Comparison of ENCODE assay signal across 22 cellular contexts in the genomic region with DNA sequence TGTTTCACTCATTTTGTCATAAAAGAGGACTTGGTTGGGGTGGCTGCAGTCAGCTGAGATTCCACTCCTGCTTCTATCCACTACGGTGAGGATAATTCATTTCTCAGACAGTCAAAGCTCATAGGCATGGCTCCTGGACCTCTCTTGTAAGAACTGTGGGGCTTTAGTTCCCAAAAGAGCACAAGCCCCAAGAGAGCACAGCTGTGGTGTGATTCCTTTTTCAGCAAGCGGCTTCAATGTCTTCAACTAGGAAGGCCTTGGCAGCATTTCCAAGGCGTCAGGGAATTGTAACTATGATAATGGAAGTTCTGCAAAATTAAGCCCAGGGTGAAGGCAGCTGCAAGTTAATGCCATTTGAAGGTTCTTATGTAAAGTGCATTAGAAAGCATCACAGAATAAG.
"Had no signal": no experiment of that assay in that cellular context is flagged by ENCODE, and none has a peak within 500 bp of the region (broad histone marks: within the 10 kb centered on the region; RNA-seq: fewer than 3 reads in every experiment).

No MANE protein-coding gene starts in this region.

- H3K36me3 ChIP-seq: cardiac muscle cell, heart right ventricle, lower lobe of right lung, neutrophil, pancreas, right lobe of liver, vagina had no signal

- H3K4me3 Mint-ChIP-seq: activated CD4-positive, alpha-beta T cell treated with anti-CD3 and anti-CD28 coated beads, Interleukin-2, amount 10 ng/mL, durations not matched to agents 24 days and 14 days; activated CD8-positive, alpha-beta memory T cell treated with anti-CD3 and anti-CD28 coated beads, Interleukin-2, amount 10 ng/mL, durations not matched to agents 7 days and 5 days; activated CD8-positive, alpha-beta T cell treated with anti-CD3 and anti-CD28 coated beads for 36 hours; activated naive CD4-positive, alpha-beta T cell treated with anti-CD3 and anti-CD28 coated beads, Interleukin-2, amount 10 ng/mL, durations not matched to agents 7 days and 5 days; dendritic cell treated with granulocyte-macrophage colony-stimulating factor and Interleukin-4, amounts not matched to agents 40 ng/mL and 50 ng/mL, for 4 days; naive thymus-derived CD8-positive, alpha-beta T cell; stimulated activated effector memory CD8-positive, alpha-beta T cell treated with anti-CD3 and anti-CD28 coated beads, Interleukin-12 subunit alpha, Interleukin-12 subunit beta, amount 100 ng/mL, for 72 hours; stimulated activated naive CD8-positive, alpha-beta T cell treated with anti-CD3 and anti-CD28 coated beads, Interleukin-15, amount 100 ng/mL, for 72 hours had no signal

- H3K27me3 ChIP-seq: cardiac muscle cell, heart right ventricle, neutrophil, pancreas, right lobe of liver, vagina had no signal

- H3K4me1 Mint-ChIP-seq: activated CD4-positive, alpha-beta T cell treated with anti-CD3 and anti-CD28 coated beads, Interleukin-2, amount 10 ng/mL, durations not matched to agents 24 days and 14 days; activated CD8-positive, alpha-beta memory T cell treated with anti-CD3 and anti-CD28 coated beads, Interleukin-2, amount 10 ng/mL, durations not matched to agents 7 days and 5 days; activated naive CD4-positive, alpha-beta T cell treated with anti-CD3 and anti-CD28 coated beads, Interleukin-2, amount 10 ng/mL, durations not matched to agents 7 days and 5 days; naive thymus-derived CD8-positive, alpha-beta T cell; stimulated activated effector memory CD8-positive, alpha-beta T cell treated with anti-CD3 and anti-CD28 coated beads, Interleukin-12 subunit alpha, Interleukin-12 subunit beta, amount 100 ng/mL, for 72 hours; stimulated activated naive CD8-positive, alpha-beta T cell treated with anti-CD3 and anti-CD28 coated beads, Interleukin-15, amount 100 ng/mL, for 72 hours had no signal

- H3K4me3 ChIP-seq: cardiac muscle cell, heart right ventricle, lower lobe of right lung, pancreas, right lobe of liver, skin epidermis, vagina had no signal

- H3K9me3 ChIP-seq: lower lobe of right lung, neutrophil, pancreas, right lobe of liver, vagina had no signal

- H3K27me3 Mint-ChIP-seq: activated CD4-positive, alpha-beta T cell treated with anti-CD3 and anti-CD28 coated beads, Interleukin-2, amount 10 ng/mL, durations not matched to agents 24 days and 14 days; activated CD8-positive, alpha-beta memory T cell treated with anti-CD3 and anti-CD28 coated beads, Interleukin-2, amount 10 ng/mL, durations not matched to agents 7 days and 5 days; activated CD8-positive, alpha-beta T cell treated with anti-CD3 and anti-CD28 coated beads for 36 hours; activated naive CD4-positive, alpha-beta T cell treated with anti-CD3 and anti-CD28 coated beads, Interleukin-2, amount 10 ng/mL, durations not matched to agents 7 days and 5 days; dendritic cell treated with granulocyte-macrophage colony-stimulating factor and Interleukin-4, amounts not matched to agents 40 ng/mL and 50 ng/mL, for 4 days; stimulated activated naive CD8-positive, alpha-beta T cell treated with anti-CD3 and anti-CD28 coated beads, Interleukin-15, amount 100 ng/mL, for 72 hours had no signal

- H3K9me3 Mint-ChIP-seq: activated CD8-positive, alpha-beta T cell treated with anti-CD3 and anti-CD28 coated beads for 36 hours; dendritic cell treated with granulocyte-macrophage colony-stimulating factor and Interleukin-4, amounts not matched to agents 40 ng/mL and 50 ng/mL, for 4 days; stimulated activated naive CD8-positive, alpha-beta T cell treated with anti-CD3 and anti-CD28 coated beads, Interleukin-15, amount 100 ng/mL, for 72 hours had no signal

- H3K27ac Mint-ChIP-seq: activated CD4-positive, alpha-beta T cell treated with anti-CD3 and anti-CD28 coated beads, Interleukin-2, amount 10 ng/mL, durations not matched to agents 24 days and 14 days; activated CD8-positive, alpha-beta memory T cell treated with anti-CD3 and anti-CD28 coated beads, Interleukin-2, amount 10 ng/mL, durations not matched to agents 7 days and 5 days; activated CD8-positive, alpha-beta T cell treated with anti-CD3 and anti-CD28 coated beads for 36 hours; activated naive CD4-positive, alpha-beta T cell treated with anti-CD3 and anti-CD28 coated beads, Interleukin-2, amount 10 ng/mL, durations not matched to agents 7 days and 5 days; dendritic cell treated with granulocyte-macrophage colony-stimulating factor and Interleukin-4, amounts not matched to agents 40 ng/mL and 50 ng/mL, for 4 days; naive thymus-derived CD8-positive, alpha-beta T cell; stimulated activated effector memory CD8-positive, alpha-beta T cell treated with anti-CD3 and anti-CD28 coated beads, Interleukin-12 subunit alpha, Interleukin-12 subunit beta, amount 100 ng/mL, for 72 hours; stimulated activated naive CD8-positive, alpha-beta T cell treated with anti-CD3 and anti-CD28 coated beads, Interleukin-15, amount 100 ng/mL, for 72 hours had no signal

- DNase-seq: activated CD4-positive, alpha-beta T cell treated with anti-CD3 and anti-CD28 coated beads, Interleukin-2, amount 10 ng/mL, durations not matched to agents 24 days and 14 days; activated CD8-positive, alpha-beta memory T cell treated with anti-CD3 and anti-CD28 coated beads, Interleukin-2, amount 10 ng/mL, durations not matched to agents 7 days and 5 days; activated CD8-positive, alpha-beta T cell treated with anti-CD3 and anti-CD28 coated beads for 36 hours; activated effector memory CD4-positive, alpha-beta T cell treated with anti-CD3 and anti-CD28 coated beads, Interleukin-2, amount 50 U/mL, for 16 hours; activated naive CD4-positive, alpha-beta T cell treated with anti-CD3 and anti-CD28 coated beads, Interleukin-2, amount 10 ng/mL, durations not matched to agents 7 days and 5 days; activated T-cell treated with anti-CD3 and anti-CD28 coated beads for 4 hours; effector CD4-positive, alpha-beta T cell; lower lobe of right lung; naive thymus-derived CD8-positive, alpha-beta T cell; right lobe of liver; stimulated activated CD4-positive, alpha-beta T cell treated with anti-CD3 and anti-CD28 coated beads, Interleukin-2, amount 100 ng/mL, for 24 hours; stimulated activated naive CD8-positive, alpha-beta T cell treated with anti-CD3 and anti-CD28 coated beads, Interleukin-15, amount 100 ng/mL, for 72 hours; trophoblast cell had no signal

- H3K4me1 ChIP-seq: lower lobe of right lung, right lobe of liver had no signal

- H3K27ac ChIP-seq: cardiac muscle cell, heart right ventricle, lower lobe of right lung, neutrophil, pancreas, right lobe of liver, skin epidermis, vagina had no signal

- ATAC-seq: activated CD4-positive, CD25-positive, alpha-beta regulatory T cell treated with anti-CD3 and anti-CD28 coated beads, Interleukin-2, amount 50 U/mL, for 24 hours; activated CD8-positive, alpha-beta memory T cell treated with anti-CD3 and anti-CD28 coated beads, Interleukin-2, amount 10 ng/mL, durations not matched to agents 7 days and 5 days; activated CD8-positive, alpha-beta T cell treated with anti-CD3 and anti-CD28 coated beads for 36 hours; lower lobe of right lung; naive thymus-derived CD8-positive, alpha-beta T cell; right lobe of liver; stimulated activated effector memory CD8-positive, alpha-beta T cell treated with anti-CD3 and anti-CD28 coated beads, Interleukin-12 subunit alpha, Interleukin-12 subunit beta, amount 100 ng/mL, for 72 hours; stimulated activated naive CD8-positive, alpha-beta T cell treated with anti-CD3 and anti-CD28 coated beads, Interleukin-15, amount 100 ng/mL, for 72 hours had no signal

- H3K36me3 Mint-ChIP-seq: activated CD8-positive, alpha-beta memory T cell treated with anti-CD3 and anti-CD28 coated beads, Interleukin-2, amount 10 ng/mL, durations not matched to agents 7 days and 5 days; activated naive CD4-positive, alpha-beta T cell treated with anti-CD3 and anti-CD28 coated beads, Interleukin-2, amount 10 ng/mL, durations not matched to agents 7 days and 5 days; naive thymus-derived CD8-positive, alpha-beta T cell; stimulated activated effector memory CD8-positive, alpha-beta T cell treated with anti-CD3 and anti-CD28 coated beads, Interleukin-12 subunit alpha, Interleukin-12 subunit beta, amount 100 ng/mL, for 72 hours had no signal
